Comparison of ENCODE assay signal across 8 cellular contexts in genomic region chr9:131727184-131727785, GRCh38. TPM values are rescaled to one million over a fixed set of nuclear protein-coding genes. Genes with fewer than 3 reads are reported as not detected.
A peak's percentile ranks its signal among the peaks of the same experiment; 100 is the strongest.
DNase-seq lines count a peak whose midpoint lies in the region; ATAC-seq lines count a peak whose summit lies in the region.

No MANE protein-coding gene starts in this region.

- H3K36me3 ChIP-seq in subcutaneous abdominal adipose tissue (ENCODE audit: control insufficient read depth in 5 of 5, insufficient read depth in 5 of 5, low read length in 5 of 5): peaks cover 0 to under 1% (median 0%) of the 10 kb centered on the region in 5 donors

- H3K9me3 ChIP-seq in subcutaneous abdominal adipose tissue (ENCODE audit: control insufficient read depth in 5 of 5, low read length in 5 of 5): no peaks in the 10 kb centered on the region

- no peaks in the 10 kb centered on the region for H3K27me3 Mint-ChIP-seq in activated CD4-positive, alpha-beta T cell treated with anti-CD3 and anti-CD28 coated beads for 36 hours
- H3K27me3 Mint-ChIP-seq in activated CD8-positive, alpha-beta T cell treated with anti-CD3 and anti-CD28 coated beads, Interleukin-2, amount 10 ng/mL, durations not matched to agents 7 days and 5 days (ENCODE audit: low read depth): no peaks in the 10 kb centered on the region

- peak overlapping the region; percentile 93 for H3K27ac Mint-ChIP-seq in activated CD4-positive, alpha-beta T cell treated with anti-CD3 and anti-CD28 coated beads for 36 hours
- peak overlapping the region; percentile 95 for H3K27ac Mint-ChIP-seq in activated CD8-positive, alpha-beta T cell treated with anti-CD3 and anti-CD28 coated beads, Interleukin-2, amount 10 ng/mL, durations not matched to agents 7 days and 5 days

- CTCF ChIA-PET in activated CD4-positive, alpha-beta T cell treated with anti-CD3 and anti-CD28 coated beads for 36 hours (lab: Charles Lee): interaction anchor here (0.6 to 3.1 kb wide), 15 partner anchors 10 to 480 kb away, joined by 3 to 15 read pairs (median 4); partner anchors contain the start of gene RAPGEF1
- CTCF ChIA-PET in activated CD8-positive, alpha-beta T cell treated with anti-CD3 and anti-CD28 coated beads, Interleukin-2, amount 10 ng/mL, durations not matched to agents 7 days and 5 days (lab: Charles Lee): interaction anchor here (0.8 to 4.3 kb wide), 14 partner anchors 8 to 368 kb away, joined by 3 to 38 read pairs (median 4); partner anchors contain the start of gene RAPGEF1

- DNase-seq in activated CD4-positive, alpha-beta T cell treated with anti-CD3 and anti-CD28 coated beads for 36 hours: peak; percentile 44
- DNase-seq in activated CD4-positive, alpha-beta T cell treated with anti-CD3 and anti-CD28 coated beads, Interleukin-2, amount 50 U/mL, for 4 hours: no peak
- DNase-seq in activated CD8-positive, alpha-beta T cell treated with anti-CD3 and anti-CD28 coated beads, Interleukin-2, amount 10 ng/mL, durations not matched to agents 7 days and 5 days: no peak
- DNase-seq in iris pigment epithelial cell (ENCODE audit: low read depth) (peak; percentile 68), NCI-H187 treated with DMSO at 0.1 percent for 48 hours (lab: John Stamatoyannopoulos, UW) (no peak)
- DNase-seq in NK-92 treated with Interleukin-12 subunit alpha and Interleukin-12 subunit beta, amount 100 ng/mL, for 24 hours (lab: John Stamatoyannopoulos, UW): no peak

- no peak overlapping the region for H3K9ac ChIP-seq in subcutaneous abdominal adipose tissue (ENCODE audit: low read length in 5 of 5)

- peaks cover 83% of the 10 kb centered on the region for H3K4me1 Mint-ChIP-seq in activated CD4-positive, alpha-beta T cell treated with anti-CD3 and anti-CD28 coated beads for 36 hours
- peaks cover 86% of the 10 kb centered on the region for H3K4me1 Mint-ChIP-seq in activated CD8-positive, alpha-beta T cell treated with anti-CD3 and anti-CD28 coated beads, Interleukin-2, amount 10 ng/mL, durations not matched to agents 7 days and 5 days (ENCODE audit: low read depth)

- H3K9me3 Mint-ChIP-seq in activated CD4-positive, alpha-beta T cell treated with anti-CD3 and anti-CD28 coated beads for 36 hours (ENCODE audit: low read depth): no peaks in the 10 kb centered on the region
- no peaks in the 10 kb centered on the region for H3K9me3 Mint-ChIP-seq in activated CD8-positive, alpha-beta T cell treated with anti-CD3 and anti-CD28 coated beads, Interleukin-2, amount 10 ng/mL, durations not matched to agents 7 days and 5 days (ENCODE audit: insufficient read depth)

- ATAC-seq in activated CD4-positive, alpha-beta T cell treated with anti-CD3 and anti-CD28 coated beads for 36 hours: no peak
- no peak for ATAC-seq in activated CD8-positive, alpha-beta T cell treated with anti-CD3 and anti-CD28 coated beads, Interleukin-2, amount 10 ng/mL, durations not matched to agents 7 days and 5 days
- no peak for ATAC-seq in GM18867 (IDR thresholded peaks at IDR 0.05; ENCODE audit: unreplicated experiment)

- peaks cover 14 to 60% (median 53%) of the 10 kb centered on the region in 5 donors for H3K4me1 ChIP-seq in subcutaneous abdominal adipose tissue (ENCODE audit: control insufficient read depth in 5 of 5, insufficient read depth in 5 of 5, low read length in 5 of 5)

- H3K36me3 Mint-ChIP-seq in activated CD4-positive, alpha-beta T cell treated with anti-CD3 and anti-CD28 coated beads for 36 hours (ENCODE audit: low read depth): peaks cover 22% of the 10 kb centered on the region
- H3K36me3 Mint-ChIP-seq in activated CD8-positive, alpha-beta T cell treated with anti-CD3 and anti-CD28 coated beads, Interleukin-2, amount 10 ng/mL, durations not matched to agents 7 days and 5 days (ENCODE audit: low read depth): peaks cover 41% of the 10 kb centered on the region

- intact Hi-C loops in activated CD4-positive, alpha-beta T cell treated with anti-CD3 and anti-CD28 coated beads for 36 hours (cut with DNase I, micrococcal nuclease): loop anchor here in 1 of 2 experiments (5.0 kb wide), 1 partner anchor 330 kb away; no protein-coding TSS in a partner anchor

- H3K27ac ChIP-seq in subcutaneous abdominal adipose tissue (ENCODE audit: low read depth, low read length): peak overlapping the region; percentile 8

- peak overlapping the region in 1 of 5 donors; percentile 3 for H3K4me3 ChIP-seq in subcutaneous abdominal adipose tissue (ENCODE audit: low read depth in 1 of 5, low read length in 5 of 5)

- POLR2A ChIA-PET in activated CD4-positive, alpha-beta T cell treated with anti-CD3 and anti-CD28 coated beads for 36 hours (lab: Charles Lee): interaction anchor here (0.7 to 2.5 kb wide), 7 partner anchors 8 to 224 kb away, joined by 3 to 19 read pairs (median 4); no protein-coding TSS in a partner anchor
- POLR2A ChIA-PET in activated CD8-positive, alpha-beta T cell treated with anti-CD3 and anti-CD28 coated beads, Interleukin-2, amount 10 ng/mL, durations not matched to agents 7 days and 5 days (lab: Charles Lee): interaction anchor here (0.5 to 3.6 kb wide), 8 partner anchors 8 to 471 kb away, joined by 3 to 37 read pairs (median 14); partner anchors contain the start of gene RAPGEF1

- H3K4me3 Mint-ChIP-seq in activated CD4-positive, alpha-beta T cell treated with anti-CD3 and anti-CD28 coated beads for 36 hours: peak overlapping the region; percentile 66
- peak overlapping the region; percentile 61 for H3K4me3 Mint-ChIP-seq in activated CD8-positive, alpha-beta T cell treated with anti-CD3 and anti-CD28 coated beads, Interleukin-2, amount 10 ng/mL, durations not matched to agents 7 days and 5 days

- H3K27me3 ChIP-seq in subcutaneous abdominal adipose tissue (ENCODE audit: control insufficient read depth in 5 of 5, insufficient read depth in 4 of 5, low read length in 5 of 5): no peaks in the 10 kb centered on the region

RNA-seq across cellular contexts. Expression of gene RAPGEF1, which starts 12.6 kb away (rescaled TPM):
- 100 to 1,000 TPM in 1 of 2 experiments, 10 to 100 TPM in 1; 86.7 to 108 TPM for total RNA-seq in activated CD4-positive, alpha-beta T cell treated with anti-CD3 and anti-CD28 coated beads for 36 hours
- 100 to 1,000 TPM; 128 TPM for total RNA-seq in activated CD8-positive, alpha-beta T cell treated with anti-CD3 and anti-CD28 coated beads, Interleukin-2, amount 10 ng/mL, durations not matched to agents 7 days and 5 days

Comparison
In these comparisons a context has a peak if more than half of its experiments do, and no peak if none do; other contexts are left out.
1. DNase-seq: peak in activated CD4-positive, alpha-beta T cell treated with anti-CD3 and anti-CD28 coated beads for 36 hours (single experiment) and iris pigment epithelial cell (single experiment); none in activated CD4-positive, alpha-beta T cell treated with anti-CD3 and anti-CD28 coated beads, Interleukin-2, amount 50 U/mL, for 4 hours (0 of 2), activated CD8-positive, alpha-beta T cell treated with anti-CD3 and anti-CD28 coated beads, Interleukin-2, amount 10 ng/mL, durations not matched to agents 7 days and 5 days (single experiment), NK-92 treated with Interleukin-12 subunit alpha and Interleukin-12 subunit beta, amount 100 ng/mL, for 24 hours (single experiment) and NCI-H187 treated with DMSO at 0.1 percent for 48 hours (single experiment).